ENCODE assay signal across 8 cellular contexts in genomic region chr10:103367782-103368518, GRCh38. TPM values are rescaled to one million over a fixed set of nuclear protein-coding genes. Genes with fewer than 3 reads are reported as not detected.
DNase-seq lines count a peak whose midpoint lies in the region; ATAC-seq, FAIRE-seq and TF ChIP-seq lines count a peak whose summit lies in the region.

Gene TAF5 (plus strand): TSS chr10:103367976. CDS start chr10:103367990, 14 bp downstream.

- H3K27me3 ChIP-seq in HUES48 (ENCODE audit: control insufficient read depth, insufficient read depth, low read length): no peaks in the 10 kb centered on the region
- H3K27me3 ChIP-seq in NT2/D1 (ENCODE audit: insufficient read depth, insufficient read length): no peaks in the 10 kb centered on the region
- no peaks in the 10 kb centered on the region for H3K27me3 ChIP-seq in H1 (replicated peaks in 1 of 4; ENCODE audit: control insufficient read depth in 3 of 4, extremely low read depth in 1 of 4, insufficient read depth in 3 of 4, low read length in 3 of 4)
- no peaks in the 10 kb centered on the region for H3K27me3 ChIP-seq in mesenchymal stem cell (ENCODE audit: control insufficient read depth in 1 of 2, insufficient read depth in 1 of 2, low read length in 2 of 2)

- peaks cover 9% of the 10 kb centered on the region for H3K36me3 Mint-ChIP-seq in Calu3 (ENCODE audit: insufficient read depth, unreplicated experiment)
- H3K36me3 Mint-ChIP-seq in activated CD8-positive, alpha-beta memory T cell treated with anti-CD3 and anti-CD28 coated beads, Interleukin-2, amount 10 ng/mL, durations not matched to agents 7 days and 5 days: peaks cover 10% of the 10 kb centered on the region

- TF ChIP-seq RAD21 in H1 (IDR thresholded peaks at IDR 0.05 in 1 of 2, conservative IDR thresholded peaks at IDR 0.05 in 1 of 2; ENCODE audit: low read depth in 2 of 2, low read length in 2 of 2): no peak

- no peak for TF ChIP-seq EP300 in H1 (IDR thresholded peaks at IDR 0.05; ENCODE audit: borderline replicate concordance in 1 of 2, low read depth in 2 of 2, low read length in 2 of 2)

- no peaks in the 10 kb centered on the region for H4K20me1 ChIP-seq in H1 (replicated peaks in 1 of 2; ENCODE audit: control insufficient read depth in 1 of 2, insufficient read depth in 2 of 2, low read length in 2 of 2)

- H3K27ac ChIP-seq in HUES48 (ENCODE audit: low read depth, low read length) (peak within 1 kb of the TSS; percentile 80), H1 (ENCODE audit: low read depth, low read length) (no peak within 1 kb of the TSS; the same call in 1 of the 2 replicates), mesenchymal stem cell (ENCODE audit: low read length, poor library complexity, severe bottlenecking) (peak within 1 kb of the TSS; percentile 37)

- peak within 1 kb of the TSS; percentile 60 for H4K91ac ChIP-seq in H1 (replicated peaks; ENCODE audit: insufficient read length, low read length)
- H4K91ac ChIP-seq in mesenchymal stem cell (ENCODE audit: low read length): peak within 1 kb of the TSS; percentile 97

- H3K4ac ChIP-seq in H1 (replicated peaks; ENCODE audit: insufficient read length, low read depth, low read length) (no peak within 1 kb of the TSS), mesenchymal stem cell (ENCODE audit: low read depth in 1 of 2, low read length in 2 of 2) (peak within 1 kb of the TSS; percentile 31 to 86)

- H2BK20ac ChIP-seq in H1 (ENCODE audit: low read length): no peak within 1 kb of the TSS

- no peaks in the 10 kb centered on the region for H3K4me1 ChIP-seq in HUES48 (ENCODE audit: control insufficient read depth, insufficient read depth, low read length)
- no peaks in the 10 kb centered on the region for H3K4me1 ChIP-seq in NT2/D1 (ENCODE audit: insufficient read depth, insufficient read length)
- no peaks in the 10 kb centered on the region for H3K4me1 ChIP-seq in H1 (replicated peaks in 1 of 4; ENCODE audit: control insufficient read depth in 3 of 4, insufficient read depth in 4 of 4, low read length in 3 of 4)
- peaks cover 3% of the 10 kb centered on the region for H3K4me1 ChIP-seq in mesenchymal stem cell (ENCODE audit: control insufficient read depth, insufficient read depth, low read depth, low read length)

- H3K14ac ChIP-seq in H1 (ENCODE audit: insufficient read length) (no peak within 1 kb of the TSS), mesenchymal stem cell (ENCODE audit: low read length in 2 of 2) (peak within 1 kb of the TSS in 1 of 2 experiments; percentile 100)

- no peaks in the 10 kb centered on the region for H3K9me3 Mint-ChIP-seq in Calu3 (ENCODE audit: low read depth, unreplicated experiment)
- no peaks in the 10 kb centered on the region for H3K9me3 Mint-ChIP-seq in activated CD8-positive, alpha-beta memory T cell treated with anti-CD3 and anti-CD28 coated beads, Interleukin-2, amount 10 ng/mL, durations not matched to agents 7 days and 5 days (ENCODE audit: low read depth)

- intact Hi-C loops in Calu3 (cut with micrococcal nuclease; ENCODE audit: unreplicated experiment): no loop called here

- H2BK15ac ChIP-seq in H1 (ENCODE audit: low read length) (no peak within 1 kb of the TSS), mesenchymal stem cell (ENCODE audit: low read depth, poor library complexity, severe bottlenecking) (peak within 1 kb of the TSS; percentile 16)

- H3K79me1 ChIP-seq in H1 (ENCODE audit: low read depth, low read length) (no peaks in the 10 kb centered on the region), mesenchymal stem cell (replicated peaks; ENCODE audit: low read length, poor library complexity, severe bottlenecking) (peaks cover 10% of the 10 kb centered on the region)

- no peaks in the 10 kb centered on the region for H3K4me1 Mint-ChIP-seq in Calu3 (ENCODE audit: low read depth, unreplicated experiment)
- H3K4me1 Mint-ChIP-seq in activated CD8-positive, alpha-beta memory T cell treated with anti-CD3 and anti-CD28 coated beads, Interleukin-2, amount 10 ng/mL, durations not matched to agents 7 days and 5 days: peaks cover 28% of the 10 kb centered on the region

- H3K23ac ChIP-seq in H1 (ENCODE audit: insufficient read length) (no peak within 1 kb of the TSS), mesenchymal stem cell (ENCODE audit: low read length in 2 of 2) (peak within 1 kb of the TSS in 1 of 2 experiments; percentile 92)

- no peaks in the 10 kb centered on the region for H3K23me2 ChIP-seq in H1 (ENCODE audit: low read depth, low read length)

- H4K5ac ChIP-seq in H1 (ENCODE audit: insufficient read length, low read depth, low read length): peak within 1 kb of the TSS; percentile 89

- H3K18ac ChIP-seq in H1 (ENCODE audit: extremely low read depth, low read length): no peak within 1 kb of the TSS
- peak within 1 kb of the TSS; percentile 96 to 98 for H3K18ac ChIP-seq in mesenchymal stem cell (ENCODE audit: low read depth in 1 of 2, low read length in 2 of 2)

- peaks cover 3% of the 10 kb centered on the region; the same call in 1 of the 2 replicates for H3K36me3 ChIP-seq in HUES48 (ENCODE audit: control insufficient read depth, insufficient read depth, low read length)
- H3K36me3 ChIP-seq in NT2/D1 (ENCODE audit: insufficient read depth, insufficient read length, low read length): no peaks in the 10 kb centered on the region
- H3K36me3 ChIP-seq in H1 (ENCODE audit: control insufficient read depth in 2 of 4, insufficient read depth in 4 of 4, low read length in 3 of 4): no peaks in the 10 kb centered on the region
- no peaks in the 10 kb centered on the region for H3K36me3 ChIP-seq in mesenchymal stem cell (ENCODE audit: control insufficient read depth in 1 of 2, insufficient read depth in 2 of 2, low read depth in 1 of 2, low read length in 2 of 2)

- 2% methylated on average over 81 of the region's 81 CpGs; no CpG with 5 or more reads in 1 of the 2 experiments for WGBS in H1 (ENCODE audit: extremely low coverage in 1 of 2, insufficient coverage in 1 of 2, insufficient read length in 1 of 2, insufficient replicate concordance in 2 of 2, low coverage in 1 of 2, low lambda C conversion rate in 2 of 2, missing lambda C conversion rate in 1 of 2), 2 experiments
- under 1% methylated on average over 79 of the region's 81 CpGs for WGBS in mesenchymal stem cell

- peak within 1 kb of the TSS; percentile 55 for H3K27ac Mint-ChIP-seq in Calu3 (ENCODE audit: unreplicated experiment)
- H3K27ac Mint-ChIP-seq in activated CD8-positive, alpha-beta memory T cell treated with anti-CD3 and anti-CD28 coated beads, Interleukin-2, amount 10 ng/mL, durations not matched to agents 7 days and 5 days: peak within 1 kb of the TSS; percentile 86

- H2AFZ ChIP-seq in H1 (ENCODE audit: low read length) (peak within 1 kb of the TSS; percentile 68; the same call in 1 of the 2 replicates), mesenchymal stem cell (ENCODE audit: low read depth, low read length) (peak within 1 kb of the TSS; percentile 100)

- CTCF ChIA-PET in Calu3 (lab: Charles Lee): interaction anchor here (0.6 kb wide), 1 partner anchor 29 kb away, joined by 4 read pairs; no protein-coding TSS in a partner anchor
- CTCF ChIA-PET in activated CD8-positive, alpha-beta memory T cell treated with anti-CD3 and anti-CD28 coated beads, Interleukin-2, amount 10 ng/mL, durations not matched to agents 7 days and 5 days (lab: Charles Lee): interaction anchor here (1.0 to 2.0 kb wide), 7 partner anchors 15 to 123 kb away, joined by 3 to 7 read pairs (median 4); partner anchors contain the start of gene PCGF6
- CTCF ChIA-PET in H1 (lab: Charles Lee; ENCODE audit: partially characterized antibody): interaction anchor here (0.8 to 1.0 kb wide), 2 partner anchors 14 to 171 kb away, joined by 3 read pairs; no protein-coding TSS in a partner anchor

- H4K8ac ChIP-seq in H1 (ENCODE audit: extremely low read depth, insufficient read depth, low read length) (peak within 1 kb of the TSS; percentile 93; the same call in 1 of the 2 replicates), mesenchymal stem cell (ENCODE audit: low read length) (peak within 1 kb of the TSS; percentile 91)

- peak in 1 of 2 experiments; percentile 81; a peak in 2 of 3 replicates for TF ChIP-seq POLR2A in H1 (IDR thresholded peaks at IDR 0.05; ENCODE audit: control extremely low read depth in 1 of 2, low read depth in 2 of 2, low read length in 2 of 2)

- H2AK5ac ChIP-seq in H1 (ENCODE audit: low read depth, low read length) (no peak within 1 kb of the TSS), mesenchymal stem cell (ENCODE audit: low read length, severe bottlenecking) (no peak within 1 kb of the TSS)

- BruUV-seq in Calu3 (replicated peaks; lab: Mats Ljungman, UMichigan): no TSS peak

- H2BK12ac ChIP-seq in H1 (ENCODE audit: low read depth, low read length) (no peak within 1 kb of the TSS), mesenchymal stem cell (ENCODE audit: low read length in 2 of 2) (peak within 1 kb of the TSS in 1 of 2 experiments; percentile 71)

- FAIRE-seq in H1 (lab: Jason Lieb, UNC): no peak

- POLR2A ChIA-PET in H1 (lab: Charles Lee; ENCODE audit: partially characterized antibody): interaction anchor here (0.6 to 3.0 kb wide), 7 partner anchors 9 to 205 kb away, joined by 3 to 14 read pairs (median 4); partner anchors contain the start of gene PCGF6

- H3K9me3 ChIP-seq in HUES48 (ENCODE audit: control insufficient read depth, insufficient read depth, low read length) (no peaks in the 10 kb centered on the region), NT2/D1 (ENCODE audit: insufficient read depth, low read length) (no peaks in the 10 kb centered on the region), H1 (ENCODE audit: insufficient read depth in 2 of 2, low read depth in 1 of 2, low read length in 1 of 2) (no peaks in the 10 kb centered on the region), mesenchymal stem cell (ENCODE audit: control insufficient read depth, low read length) (no peaks in the 10 kb centered on the region)

- H3K9ac ChIP-seq in HUES48 (ENCODE audit: low read depth, low read length) (peak within 1 kb of the TSS; percentile 58; the same call in 1 of the 2 replicates), NT2/D1 (ENCODE audit: insufficient read length, low read depth) (peak within 1 kb of the TSS; percentile 89), H1 (replicated peaks in 1 of 4; ENCODE audit: extremely low read depth in 1 of 4, low read depth in 3 of 4, low read length in 3 of 4) (peak within 1 kb of the TSS; percentile 51 to 89 (median 65); a peak in 6 of 7 replicates), mesenchymal stem cell (ENCODE audit: low read length) (peak within 1 kb of the TSS; percentile 82)

- H3K4me3 Mint-ChIP-seq in Calu3 (ENCODE audit: low read depth, unreplicated experiment): peak within 1 kb of the TSS; percentile 70
- peak within 1 kb of the TSS; percentile 87 for H3K4me3 Mint-ChIP-seq in activated CD8-positive, alpha-beta memory T cell treated with anti-CD3 and anti-CD28 coated beads, Interleukin-2, amount 10 ng/mL, durations not matched to agents 7 days and 5 days

- peak; percentile 58 for ATAC-seq in GM21423 (IDR thresholded peaks at IDR 0.05; ENCODE audit: unreplicated experiment)
- ATAC-seq in activated CD8-positive, alpha-beta memory T cell treated with anti-CD3 and anti-CD28 coated beads, Interleukin-2, amount 10 ng/mL, durations not matched to agents 7 days and 5 days: peak; percentile 64

- TF ChIP-seq CTCF in Calu3 (IDR thresholded peaks at IDR 0.05; ENCODE audit: unreplicated experiment) (no peak), H1 (IDR thresholded peaks at IDR 0.05; ENCODE audit: control extremely low read depth in 1 of 3, insufficient read depth in 1 of 3, low read depth in 1 of 3, low read length in 3 of 3) (no peak)

- H3K79me2 ChIP-seq in H1 (ENCODE audit: control insufficient read depth in 1 of 2, insufficient read depth in 2 of 2, low read length in 2 of 2): peaks cover 0 to 8% of the 10 kb centered on the region in 2 experiments; a peak in 1 of 4 replicates

- no peaks in the 10 kb centered on the region for H3K27me3 Mint-ChIP-seq in Calu3 (ENCODE audit: unreplicated experiment)
- no peaks in the 10 kb centered on the region for H3K27me3 Mint-ChIP-seq in activated CD8-positive, alpha-beta memory T cell treated with anti-CD3 and anti-CD28 coated beads, Interleukin-2, amount 10 ng/mL, durations not matched to agents 7 days and 5 days

- H3K4me3 ChIP-seq in HUES48 (ENCODE audit: low read depth, low read length) (peak within 1 kb of the TSS; percentile 83), NT2/D1 (ENCODE audit: insufficient read length, low read depth) (peak within 1 kb of the TSS; percentile 84), H1 (ENCODE audit: extremely low read depth in 1 of 4, insufficient read depth in 2 of 4, low read depth in 3 of 4, low read length in 4 of 4) (peak within 1 kb of the TSS; percentile 83 to 88 (median 86)), mesenchymal stem cell (ENCODE audit: insufficient read depth in 1 of 2, low read depth in 1 of 2, low read length in 2 of 2) (peak within 1 kb of the TSS; percentile 81 to 100)

- no peak within 1 kb of the TSS for H2BK120ac ChIP-seq in H1 (replicated peaks; ENCODE audit: low read depth, low read length)
- no peak within 1 kb of the TSS for H2BK120ac ChIP-seq in mesenchymal stem cell (ENCODE audit: low read depth, low read length)

- H2BK5ac ChIP-seq in H1 (ENCODE audit: low read depth, low read length) (peak within 1 kb of the TSS; percentile 47; the same call in 1 of the 2 replicates), mesenchymal stem cell (ENCODE audit: low read depth, low read length, poor library complexity, severe bottlenecking) (no peak within 1 kb of the TSS)

- H3K56ac ChIP-seq in H1 (replicated peaks; ENCODE audit: insufficient read length, low read depth, low read length): no peak within 1 kb of the TSS

- DNase-seq in Calu3 (peak; percentile 87), NT2/D1 (ENCODE audit: low read depth, low spot score) (peak; percentile 86), H1 (ENCODE audit: low read depth in 1 of 2, low spot score in 2 of 2) (peak; percentile 77 to 89), mesenchymal stem cell (peak; percentile 97)
- DNase-seq in activated CD8-positive, alpha-beta memory T cell treated with anti-CD3 and anti-CD28 coated beads, Interleukin-2, amount 10 ng/mL, durations not matched to agents 7 days and 5 days: peak; percentile 96
- DNase-seq in stimulated activated CD8-positive, alpha-beta memory T cell treated with anti-CD3 and anti-CD28 coated beads, Interleukin-12 subunit alpha, Interleukin-12 subunit beta, amount 100 ng/mL, for 24 hours (ENCODE audit: extremely low read depth): peak; percentile 72

- peak within 1 kb of the TSS; percentile 59 to 63 for H3K4me2 ChIP-seq in H1 (ENCODE audit: insufficient read depth in 1 of 2, low read depth in 2 of 2, low read length in 2 of 2)
- H3K4me2 ChIP-seq in mesenchymal stem cell (ENCODE audit: low read length, poor library complexity, severe bottlenecking): peak within 1 kb of the TSS; percentile 94

RNA-seq across cellular contexts. Expression of gene TAF5, which starts in this region (rescaled TPM):
- 2.5 and 2.9 TPM in 2 replicates for total RNA-seq in Calu3 (2022)
- total RNA-seq in activated CD8-positive, alpha-beta memory T cell treated with anti-CD3 and anti-CD28 coated beads, Interleukin-2, amount 10 ng/mL, durations not matched to agents 7 days and 5 days: 10 to 100 TPM; 15.3 to 16.8 TPM
- total RNA-seq in H1 (2021; fragmentation: NEBNext Ultra II Directional; extraction: Animal tissue kit (Norgen Biotek cat#: 25700)): 14.5 and 15.6 TPM in 2 replicates
- 4.0 and 5.8 TPM in 2 replicates for polyA plus RNA-seq in H1 (2011; rRNA removed)
- 6.8 TPM for polyA plus RNA-seq in H1 (2011; cell fraction: cytosol; rRNA removed)
- polyA plus RNA-seq in H1 (2011; cell fraction: nucleus; rRNA removed): 2.3 TPM
- 6.9 to 12.3 TPM (median 8.3 TPM) in 4 replicates for polyA plus RNA-seq in H1 (2012, experiment 1 of 2)
- polyA plus RNA-seq in H1 (2012, experiment 2 of 2): 1.4 TPM
- polyA plus RNA-seq in H1 (2013, experiment 1 of 2): 8.2 TPM
- polyA plus RNA-seq in H1 (2013, experiment 2 of 2): 9.1 TPM
- polyA minus RNA-seq in H1 (2011; rRNA and poly(A)+ RNA removed): 7.5 and 7.8 TPM in 2 replicates
- polyA minus RNA-seq in H1 (2011; cell fraction: cytosol; rRNA and poly(A)+ RNA removed): 6.7 TPM
- polyA minus RNA-seq in H1 (2011; cell fraction: nucleus; rRNA and poly(A)+ RNA removed): 6.0 TPM
- polyA plus RNA-seq in mesenchymal stem cell (2013, experiment 1 of 2): 1.9 TPM
- 2.2 TPM for polyA plus RNA-seq in mesenchymal stem cell (2013, experiment 2 of 2)
